In genomic region chr17:3935140-3935542, GRCh38 we compare ENCODE assay signal across 8 cellular contexts. TPM values are rescaled to one million over a fixed set of nuclear protein-coding genes. Genes with fewer than 3 reads are reported as not detected.
DNase-seq lines count a peak whose midpoint lies in the region; ATAC-seq and TF ChIP-seq lines count a peak whose summit lies in the region.

No MANE protein-coding gene starts in this region.

- no peaks in the 10 kb centered on the region for H3K9me3 ChIP-seq in endodermal cell (ENCODE audit: control insufficient read depth, low read length)

- no peaks in the 10 kb centered on the region for H3K36me3 ChIP-seq in endodermal cell (ENCODE audit: control insufficient read depth, insufficient read depth, low read length)
- no peaks in the 10 kb centered on the region for H3K36me3 ChIP-seq in mesendoderm (ENCODE audit: control insufficient read depth, insufficient read depth, low read length)

- no peaks in the 10 kb centered on the region for H3K36me3 Mint-ChIP-seq in Calu3 (ENCODE audit: insufficient read depth, unreplicated experiment)
- H3K36me3 Mint-ChIP-seq in endodermal cell (ENCODE audit: low read depth): no peaks in the 10 kb centered on the region

- no peak overlapping the region for H4K5ac ChIP-seq in mesendoderm (ENCODE audit: low read length)

- no peak overlapping the region for H2BK15ac ChIP-seq in mesendoderm (replicated peaks; ENCODE audit: low read depth)

- no peaks in the 10 kb centered on the region for H3K79me2 ChIP-seq in mesendoderm (ENCODE audit: control insufficient read depth, insufficient read depth, low read length)

- H3K23ac ChIP-seq in mesendoderm (ENCODE audit: low read length): no peak overlapping the region

- H3K27ac ChIP-seq in endodermal cell (ENCODE audit: low read depth, low read length): no peak overlapping the region
- H3K27ac ChIP-seq in mesendoderm (ENCODE audit: low read depth, low read length): no peak overlapping the region

- no peak overlapping the region for H3K9ac ChIP-seq in endodermal cell (ENCODE audit: extremely low read depth, low read length, poor library complexity, severe bottlenecking)
- H3K9ac ChIP-seq in mesendoderm (ENCODE audit: low read length): no peak overlapping the region

- TF ChIP-seq CTCF in Calu3 (IDR thresholded peaks at IDR 0.05; ENCODE audit: unreplicated experiment) (peak; percentile 48), endodermal cell (conservative IDR thresholded peaks at IDR 0.05) (peak; percentile 90)

- H3K27me3 Mint-ChIP-seq in Calu3 (ENCODE audit: unreplicated experiment) (no peaks in the 10 kb centered on the region), endodermal cell (ENCODE audit: insufficient read depth) (no peaks in the 10 kb centered on the region)

- DNase-seq in Calu3: peak; percentile 73
- DNase-seq in HK-2 (ENCODE audit: unreplicated experiment): peak; percentile 25
- DNase-seq in SHP77 treated with DMSO at 0.1 percent for 48 hours (lab: John Stamatoyannopoulos, UW): peak; percentile 65
- peak; percentile 96 for DNase-seq in endodermal cell
- DNase-seq in mesendoderm: peak; percentile 89
- DNase-seq in activated CD4-positive, CD25-positive, alpha-beta regulatory T cell (lab: John Stamatoyannopoulos, UW): no peak

- no peaks in the 10 kb centered on the region for H3K9me3 Mint-ChIP-seq in Calu3 (ENCODE audit: low read depth, unreplicated experiment)
- no peaks in the 10 kb centered on the region for H3K9me3 Mint-ChIP-seq in endodermal cell

- CTCF ChIA-PET in Calu3 (lab: Charles Lee): interaction anchor here (0.6 to 1.0 kb wide), 3 partner anchors 13 to 77 kb away, joined by 3 to 4 read pairs (median 4); no protein-coding TSS in a partner anchor

- H3K4me1 Mint-ChIP-seq in Calu3 (ENCODE audit: low read depth, unreplicated experiment) (no peaks in the 10 kb centered on the region), endodermal cell (no peaks in the 10 kb centered on the region)

- H3K4me1 ChIP-seq in endodermal cell (ENCODE audit: control insufficient read depth, insufficient read depth, low read length): no peaks in the 10 kb centered on the region
- H3K4me1 ChIP-seq in mesendoderm (ENCODE audit: control insufficient read depth, low read depth, low read length): no peaks in the 10 kb centered on the region

- no peak overlapping the region for H3K18ac ChIP-seq in mesendoderm (ENCODE audit: low read length)

- H2BK120ac ChIP-seq in mesendoderm (ENCODE audit: low read depth, low read length): no peak overlapping the region

- no peak overlapping the region for H3K4me2 ChIP-seq in mesendoderm (ENCODE audit: low read length)

- ATAC-seq in HG02678 (IDR thresholded peaks at IDR 0.05; ENCODE audit: unreplicated experiment): no peak
- ATAC-seq in HG03095 (IDR thresholded peaks at IDR 0.05; ENCODE audit: unreplicated experiment): no peak

- WGBS in endodermal cell (ENCODE audit: insufficient coverage in 1 of 2, insufficient read length in 1 of 2), 2 experiments: 28 to 31% methylated on average over 3 to 10 of the region's 10 CpGs
- no CpG with 5 or more reads among the region's 10 CpGs for WGBS in mesendoderm (ENCODE audit: extremely low coverage, insufficient coverage, low lambda C conversion rate)

- no peak overlapping the region for H3K4me3 ChIP-seq in endodermal cell (ENCODE audit: low read length)
- no peak overlapping the region for H3K4me3 ChIP-seq in mesendoderm (ENCODE audit: low read length)

- H4K8ac ChIP-seq in mesendoderm (ENCODE audit: low read depth, low read length): no peak overlapping the region

- H3K4ac ChIP-seq in mesendoderm (ENCODE audit: low read depth, low read length): no peak overlapping the region

- H3K79me1 ChIP-seq in mesendoderm (ENCODE audit: low read length): no peaks in the 10 kb centered on the region

- H2AK5ac ChIP-seq in mesendoderm (ENCODE audit: low read length): no peak overlapping the region

- no peak overlapping the region for H3K56ac ChIP-seq in mesendoderm (ENCODE audit: low read length)

- H3K27ac Mint-ChIP-seq in Calu3 (ENCODE audit: unreplicated experiment) (no peak overlapping the region), endodermal cell (peak overlapping the region; percentile 39)

- no TSS peak for BruUV-seq in Calu3 (replicated peaks; lab: Mats Ljungman, UMichigan)

- H3K27me3 ChIP-seq in endodermal cell (ENCODE audit: control insufficient read depth, insufficient read depth, low read length, poor library complexity, severe bottlenecking) (no peaks in the 10 kb centered on the region), mesendoderm (ENCODE audit: insufficient read depth, low read length, poor library complexity) (no peaks in the 10 kb centered on the region)

- no peak overlapping the region for H2BK5ac ChIP-seq in mesendoderm (ENCODE audit: low read length)

- H3K4me3 Mint-ChIP-seq in Calu3 (ENCODE audit: low read depth, unreplicated experiment) (no peak overlapping the region), endodermal cell (peak overlapping the region; percentile 16)

- intact Hi-C loops in Calu3 (cut with micrococcal nuclease; ENCODE audit: unreplicated experiment): loop anchor here (2.0 kb wide), 1 partner anchor 70 kb away; no protein-coding TSS in a partner anchor

RNA-seq across cellular contexts. Expression of gene P2RX1, which starts 18.9 kb away (rescaled TPM):
- total RNA-seq in Calu3 (2022): not detected in 2 replicates
- not detected for total RNA-seq in endodermal cell
- polyA plus RNA-seq in endodermal cell (2013, experiment 1 of 2): not detected
- not detected for polyA plus RNA-seq in endodermal cell (2013, experiment 2 of 2)
- polyA plus RNA-seq in mesendoderm (2013, experiment 1 of 2): 0.03 TPM
- polyA plus RNA-seq in mesendoderm (2013, experiment 2 of 2): 0.03 TPM

RNA-seq across cellular contexts. Expression of gene ATP2A3, which starts 29.1 kb away (rescaled TPM):
- total RNA-seq in Calu3 (2022): 4.5 and 4.8 TPM in 2 replicates
- 1 to 10 TPM; 1.4 to 3.7 TPM for total RNA-seq in endodermal cell
- polyA plus RNA-seq in endodermal cell (2013, experiment 1 of 2): 4.4 TPM
- 2.5 TPM for polyA plus RNA-seq in endodermal cell (2013, experiment 2 of 2)
- polyA plus RNA-seq in mesendoderm (2013, experiment 1 of 2): 7.6 TPM
- polyA plus RNA-seq in mesendoderm (2013, experiment 2 of 2): 7.5 TPM

RNA-seq across cellular contexts. Expression of gene CAMKK1, which starts 42.3 kb away (rescaled TPM):
- total RNA-seq in Calu3 (2022) (1.4 and 1.7 TPM in 2 replicates), endodermal cell (1 to 10 TPM; 3.8 to 6.3 TPM)
- 5.4 TPM for polyA plus RNA-seq in endodermal cell (2013, experiment 1 of 2)
- polyA plus RNA-seq in endodermal cell (2013, experiment 2 of 2): 5.2 TPM
- 1.3 TPM for polyA plus RNA-seq in mesendoderm (2013, experiment 1 of 2)
- 1.4 TPM for polyA plus RNA-seq in mesendoderm (2013, experiment 2 of 2)

Comparison
In these comparisons a context has a peak if more than half of its experiments do, and no peak if none do; other contexts are left out.
1. DNase-seq: peak in Calu3 (single experiment), HK-2 (single experiment), SHP77 treated with DMSO at 0.1 percent for 48 hours (single experiment), endodermal cell (single experiment) and mesendoderm (single experiment); none in activated CD4-positive, CD25-positive, alpha-beta regulatory T cell (0 of 4).